In genomic region chr7:129332354-129333056, GRCh38 we compare ENCODE assay signal across 11 cellular contexts.
DNase-seq lines count a peak whose midpoint lies in the region; ATAC-seq and TF ChIP-seq lines count a peak whose summit lies in the region.
"Had no signal": no experiment of that assay in that cellular context is flagged by ENCODE, and none has a peak within 500 bp of the region (broad histone marks: within the 10 kb centered on the region; RNA-seq: fewer than 3 reads in every experiment).

No MANE protein-coding gene starts in this region.

- no TSS peak for BruUV-seq in MCF 10A (replicated peaks; lab: Mats Ljungman, UMichigan)

- H3K36me3 ChIP-seq in breast epithelium (no peaks in the 10 kb centered on the region), WERI-Rb-1 (no peaks in the 10 kb centered on the region)
- H3K36me3 ChIP-seq: thoracic aorta had no signal

- H3K4me3 ChIP-seq in breast epithelium (no peak overlapping the region), WERI-Rb-1 (ENCODE audit: low read depth, low read length) (no peak overlapping the region)
- H3K4me3 ChIP-seq: thoracic aorta had no signal

- H3K9me3 Mint-ChIP-seq in MCF 10A (ENCODE audit: unreplicated experiment), result no peaks in the 10 kb centered on the region
- H3K9me3 Mint-ChIP-seq: activated CD4-positive, alpha-beta T cell treated with anti-CD3 and anti-CD28 coated beads, Interleukin-2, amount 10 ng/mL, durations not matched to agents 7 days and 5 days had no signal

- peaks cover 7% of the 10 kb centered on the region for H3K4me1 Mint-ChIP-seq in MCF 10A (ENCODE audit: insufficient read depth, unreplicated experiment)
- H3K4me1 Mint-ChIP-seq: activated CD4-positive, alpha-beta T cell treated with anti-CD3 and anti-CD28 coated beads, Interleukin-2, amount 10 ng/mL, durations not matched to agents 7 days and 5 days had no signal

- no peaks in the 10 kb centered on the region for H3K4me1 ChIP-seq in breast epithelium

- ATAC-seq in HG03432 (IDR thresholded peaks at IDR 0.05; ENCODE audit: unreplicated experiment), result no peak

- no peak overlapping the region for H3K27ac Mint-ChIP-seq in MCF 10A (ENCODE audit: low read depth, unreplicated experiment)
- H3K27ac Mint-ChIP-seq: activated CD4-positive, alpha-beta T cell treated with anti-CD3 and anti-CD28 coated beads, Interleukin-2, amount 10 ng/mL, durations not matched to agents 7 days and 5 days had no signal

- no peak overlapping the region for H3K4me3 Mint-ChIP-seq in MCF 10A (ENCODE audit: unreplicated experiment)
- H3K4me3 Mint-ChIP-seq: activated CD4-positive, alpha-beta T cell treated with anti-CD3 and anti-CD28 coated beads, Interleukin-2, amount 10 ng/mL, durations not matched to agents 7 days and 5 days had no signal

- peak; percentile 21 for DNase-seq in MCF 10A (ENCODE audit: unreplicated experiment)
- DNase-seq in breast epithelium (ENCODE audit: low spot score in 2 of 2), result no peak
- DNase-seq in astrocyte of the hippocampus (ENCODE audit: low read depth, low spot score), result peak; percentile 12
- peak; percentile 46 for DNase-seq in hepatic stellate cell (ENCODE audit: low spot score)
- DNase-seq in putamen (ENCODE audit: low spot score), result no peak
- DNase-seq in WERI-Rb-1, result no peak
- no peak for DNase-seq in activated CD4-positive, alpha-beta T cell treated with anti-CD3 and anti-CD28 coated beads for 4 hours
- DNase-seq: activated CD4-positive, alpha-beta T cell treated with anti-CD3 and anti-CD28 coated beads, Interleukin-2, amount 10 ng/mL, durations not matched to agents 7 days and 5 days; activated gamma-delta T cell had no signal

- CTCF ChIA-PET in MCF 10A (lab: Yijun Ruan, JAX), result interaction anchor here (0.7 to 3.7 kb wide), 10 partner anchors 8 to 1520 kb away, joined by 3 to 18 read pairs (median 4); no protein-coding TSS in a partner anchor

- POLR2A ChIA-PET in MCF 10A (lab: Yijun Ruan, JAX), result interaction anchor here (0.6 to 2.9 kb wide), 4 partner anchors 16 to 1598 kb away, joined by 3 to 11 read pairs (median 4); no protein-coding TSS in a partner anchor

- H3K27ac ChIP-seq in breast epithelium (no peak overlapping the region), WERI-Rb-1 (no peak overlapping the region)
- H3K27ac ChIP-seq: thoracic aorta had no signal

- intact Hi-C loops in MCF 10A (cut with micrococcal nuclease), result no loop called here
- intact Hi-C loops in breast epithelium (cut with DNase I; ENCODE audit: low total_unique reads), result no loop called here

- H3K27me3 ChIP-seq in breast epithelium (no peaks in the 10 kb centered on the region), WERI-Rb-1 (ENCODE audit: insufficient read depth, low read depth, severe bottlenecking) (no peaks in the 10 kb centered on the region)

- TF ChIP-seq CTCF in MCF 10A (IDR thresholded peaks at IDR 0.05; ENCODE audit: unreplicated experiment) (no peak), breast epithelium (IDR thresholded peaks at IDR 0.05) (no peak), WERI-Rb-1 (IDR thresholded peaks at IDR 0.05; ENCODE audit: low read depth, low read length) (no peak)

- no peaks in the 10 kb centered on the region for H3K27me3 Mint-ChIP-seq in MCF 10A (ENCODE audit: insufficient read depth, unreplicated experiment)
- H3K27me3 Mint-ChIP-seq: activated CD4-positive, alpha-beta T cell treated with anti-CD3 and anti-CD28 coated beads, Interleukin-2, amount 10 ng/mL, durations not matched to agents 7 days and 5 days had no signal

- H3K9me3 ChIP-seq in breast epithelium (no peaks in the 10 kb centered on the region), WERI-Rb-1 (ENCODE audit: severe bottlenecking) (no peaks in the 10 kb centered on the region)
- H3K9me3 ChIP-seq: thoracic aorta had no signal

- H3K36me3 Mint-ChIP-seq in MCF 10A (ENCODE audit: insufficient read depth, unreplicated experiment), result no peaks in the 10 kb centered on the region

- TF ChIP-seq POLR2A in breast epithelium (IDR thresholded peaks at IDR 0.05), result no peak

Comparison
In these comparisons a context has a peak if more than half of its experiments do, and no peak if none do; other contexts are left out.
1. DNase-seq: peak in MCF 10A (single experiment), astrocyte of the hippocampus (single experiment) and hepatic stellate cell (single experiment); none in breast epithelium (0 of 2), putamen (single experiment), WERI-Rb-1 (single experiment) and activated CD4-positive, alpha-beta T cell treated with anti-CD3 and anti-CD28 coated beads for 4 hours (0 of 2).